ENCODE assay signal across 1 cellular context in the genomic region with DNA sequence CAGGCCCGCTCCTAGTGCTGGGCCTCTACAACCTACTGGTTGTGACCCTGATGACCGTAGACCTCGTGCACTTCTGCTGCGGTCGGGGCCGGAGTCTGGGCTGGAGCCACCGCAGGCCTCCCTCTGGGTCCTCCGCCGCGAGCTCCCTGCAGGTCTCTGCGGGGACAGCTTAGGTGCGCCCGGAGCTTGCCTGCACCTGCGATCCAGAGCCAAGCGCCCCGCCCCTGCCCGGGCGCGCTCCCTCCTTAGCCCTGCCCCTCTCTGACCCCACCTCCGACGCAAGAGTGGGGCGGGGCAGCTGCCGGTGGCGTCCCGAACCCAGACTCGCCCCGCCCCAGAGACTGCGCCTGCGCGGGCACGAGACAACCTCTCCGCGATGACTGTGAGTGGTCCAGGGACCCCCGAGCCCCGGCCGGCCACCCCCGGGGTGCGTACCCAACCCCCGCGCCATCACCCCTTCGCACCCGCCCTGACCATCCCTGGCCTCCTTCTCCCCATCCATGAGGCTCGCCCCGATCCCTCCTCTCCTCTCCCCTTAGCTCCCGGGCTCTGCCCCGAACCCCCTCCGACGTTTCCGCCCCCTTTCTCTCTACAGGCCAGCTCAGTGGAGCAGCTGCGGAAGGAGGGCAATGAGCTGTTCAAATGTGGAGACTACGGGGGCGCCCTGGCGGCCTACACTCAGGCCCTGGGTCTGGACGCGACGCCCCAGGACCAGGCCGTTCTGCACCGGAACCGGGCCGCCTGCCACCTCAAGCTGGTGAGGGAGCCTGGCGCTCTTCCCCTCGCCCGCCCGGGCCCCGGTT.
TF ChIP-seq lines count a peak whose summit lies in the region.

A gene with protein sequence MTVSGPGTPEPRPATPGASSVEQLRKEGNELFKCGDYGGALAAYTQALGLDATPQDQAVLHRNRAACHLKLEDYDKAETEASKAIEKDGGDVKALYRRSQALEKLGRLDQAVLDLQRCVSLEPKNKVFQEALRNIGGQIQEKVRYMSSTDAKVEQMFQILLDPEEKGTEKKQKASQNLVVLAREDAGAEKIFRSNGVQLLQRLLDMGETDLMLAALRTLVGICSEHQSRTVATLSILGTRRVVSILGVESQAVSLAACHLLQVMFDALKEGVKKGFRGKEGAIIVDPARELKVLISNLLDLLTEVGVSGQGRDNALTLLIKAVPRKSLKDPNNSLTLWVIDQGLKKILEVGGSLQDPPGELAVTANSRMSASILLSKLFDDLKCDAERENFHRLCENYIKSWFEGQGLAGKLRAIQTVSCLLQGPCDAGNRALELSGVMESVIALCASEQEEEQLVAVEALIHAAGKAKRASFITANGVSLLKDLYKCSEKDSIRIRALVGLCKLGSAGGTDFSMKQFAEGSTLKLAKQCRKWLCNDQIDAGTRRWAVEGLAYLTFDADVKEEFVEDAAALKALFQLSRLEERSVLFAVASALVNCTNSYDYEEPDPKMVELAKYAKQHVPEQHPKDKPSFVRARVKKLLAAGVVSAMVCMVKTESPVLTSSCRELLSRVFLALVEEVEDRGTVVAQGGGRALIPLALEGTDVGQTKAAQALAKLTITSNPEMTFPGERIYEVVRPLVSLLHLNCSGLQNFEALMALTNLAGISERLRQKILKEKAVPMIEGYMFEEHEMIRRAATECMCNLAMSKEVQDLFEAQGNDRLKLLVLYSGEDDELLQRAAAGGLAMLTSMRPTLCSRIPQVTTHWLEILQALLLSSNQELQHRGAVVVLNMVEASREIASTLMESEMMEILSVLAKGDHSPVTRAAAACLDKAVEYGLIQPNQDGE (plus strand): TSS at position 337 of the 803 bp plus-strand sequence. CDS start 40 bp downstream, at position 377.

TF ChIP-seq in HEK293, 187 proteins besides CTCF, POLR2A, EP300 and RAD21 (continued from another document and continues in another):
- TF ChIP-seq ZBTB20 (tag by site-specific recombination; IDR thresholded peaks at IDR 0.05) (peak; percentile 97), SP3 (tag by site-specific recombination; IDR thresholded peaks at IDR 0.05) (peak; percentile 93), ZNF514 (tag by site-specific recombination; IDR thresholded peaks at IDR 0.05) (no peak), RBAK (tag by site-specific recombination; IDR thresholded peaks at IDR 0.05) (no peak), ZNF423 (tag by site-specific recombination; IDR thresholded peaks at IDR 0.05) (0 out of 2 replicates have a peak, but pooled peaks have one; percentile 8), ZNF223 (tag by site-specific recombination; IDR thresholded peaks at IDR 0.05) (peak; percentile 87; the same call in 1 of the 2 replicates), ZNF416 (tag by site-specific recombination; IDR thresholded peaks at IDR 0.05) (no peak), SP7 (tag by site-specific recombination; IDR thresholded peaks at IDR 0.05) (0 out of 2 replicates have a peak, but pooled peaks have one; percentile 39), ZNF335 (tag by site-specific recombination; conservative IDR thresholded peaks at IDR 0.05) (peak; percentile 97), KLF7 (tag by site-specific recombination; IDR thresholded peaks at IDR 0.05; ENCODE audit: borderline replicate concordance) (0 out of 2 replicates have a peak, but pooled peaks have one; percentile 20), YY1 (tag by site-specific recombination; IDR thresholded peaks at IDR 0.05) (no peak; the same call in 1 of the 2 replicates), ZNF202 (tag by site-specific recombination; IDR thresholded peaks at IDR 0.05; ENCODE audit: borderline replicate concordance) (no peak), ZNF426 (tag by site-specific recombination; IDR thresholded peaks at IDR 0.05) (no peak), ZNF610 (tag by site-specific recombination; IDR thresholded peaks at IDR 0.05; ENCODE audit: borderline replicate concordance) (peak; percentile 1; the same call in 1 of the 2 replicates), GLIS2 (tag by site-specific recombination; IDR thresholded peaks at IDR 0.05) (peak; percentile 87), ZNF624 (tag by site-specific recombination; IDR thresholded peaks at IDR 0.05) (no peak), GLIS1 (tag by site-specific recombination; IDR thresholded peaks at IDR 0.05) (peak; percentile 79), ZBTB48 (tag by site-specific recombination; IDR thresholded peaks at IDR 0.05) (peak; percentile 82), KLF16 (tag by site-specific recombination; IDR thresholded peaks at IDR 0.05) (peak; percentile 88; the same call in 1 of the 2 replicates), KLF9 (tag by site-specific recombination; IDR thresholded peaks at IDR 0.05; ENCODE audit: low read depth) (peak; percentile 90), SP2 (tag by site-specific recombination; IDR thresholded peaks at IDR 0.05) (peak; percentile 95), ZXDB (tag by site-specific recombination; IDR thresholded peaks at IDR 0.05) (peak; percentile 86)
- TF ChIP-seq, protein P1, sequence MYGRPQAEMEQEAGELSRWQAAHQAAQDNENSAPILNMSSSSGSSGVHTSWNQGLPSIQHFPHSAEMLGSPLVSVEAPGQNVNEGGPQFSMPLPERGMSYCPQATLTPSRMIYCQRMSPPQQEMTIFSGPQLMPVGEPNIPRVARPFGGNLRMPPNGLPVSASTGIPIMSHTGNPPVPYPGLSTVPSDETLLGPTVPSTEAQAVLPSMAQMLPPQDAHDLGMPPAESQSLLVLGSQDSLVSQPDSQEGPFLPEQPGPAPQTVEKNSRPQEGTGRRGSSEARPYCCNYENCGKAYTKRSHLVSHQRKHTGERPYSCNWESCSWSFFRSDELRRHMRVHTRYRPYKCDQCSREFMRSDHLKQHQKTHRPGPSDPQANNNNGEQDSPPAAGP (tag by site-specific recombination; IDR thresholded peaks at IDR 0.05) = 0 out of 2 replicates have a peak, but pooled peaks have one; percentile 25
- TF ChIP-seq, protein P2, sequence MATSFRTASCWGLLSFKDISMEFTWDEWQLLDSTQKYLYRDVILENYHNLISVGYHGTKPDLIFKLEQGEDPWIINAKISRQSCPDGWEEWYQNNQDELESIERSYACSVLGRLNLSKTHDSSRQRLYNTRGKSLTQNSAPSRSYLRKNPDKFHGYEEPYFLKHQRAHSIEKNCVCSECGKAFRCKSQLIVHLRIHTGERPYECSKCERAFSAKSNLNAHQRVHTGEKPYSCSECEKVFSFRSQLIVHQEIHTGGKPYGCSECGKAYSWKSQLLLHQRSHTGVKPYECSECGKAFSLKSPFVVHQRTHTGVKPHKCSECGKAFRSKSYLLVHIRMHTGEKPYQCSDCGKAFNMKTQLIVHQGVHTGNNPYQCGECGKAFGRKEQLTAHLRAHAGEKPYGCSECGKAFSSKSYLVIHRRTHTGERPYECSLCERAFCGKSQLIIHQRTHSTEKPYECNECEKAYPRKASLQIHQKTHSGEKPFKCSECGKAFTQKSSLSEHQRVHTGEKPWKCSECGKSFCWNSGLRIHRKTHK (tag by site-specific recombination; IDR thresholded peaks at IDR 0.05) = no peak
- TF ChIP-seq, protein P3, sequence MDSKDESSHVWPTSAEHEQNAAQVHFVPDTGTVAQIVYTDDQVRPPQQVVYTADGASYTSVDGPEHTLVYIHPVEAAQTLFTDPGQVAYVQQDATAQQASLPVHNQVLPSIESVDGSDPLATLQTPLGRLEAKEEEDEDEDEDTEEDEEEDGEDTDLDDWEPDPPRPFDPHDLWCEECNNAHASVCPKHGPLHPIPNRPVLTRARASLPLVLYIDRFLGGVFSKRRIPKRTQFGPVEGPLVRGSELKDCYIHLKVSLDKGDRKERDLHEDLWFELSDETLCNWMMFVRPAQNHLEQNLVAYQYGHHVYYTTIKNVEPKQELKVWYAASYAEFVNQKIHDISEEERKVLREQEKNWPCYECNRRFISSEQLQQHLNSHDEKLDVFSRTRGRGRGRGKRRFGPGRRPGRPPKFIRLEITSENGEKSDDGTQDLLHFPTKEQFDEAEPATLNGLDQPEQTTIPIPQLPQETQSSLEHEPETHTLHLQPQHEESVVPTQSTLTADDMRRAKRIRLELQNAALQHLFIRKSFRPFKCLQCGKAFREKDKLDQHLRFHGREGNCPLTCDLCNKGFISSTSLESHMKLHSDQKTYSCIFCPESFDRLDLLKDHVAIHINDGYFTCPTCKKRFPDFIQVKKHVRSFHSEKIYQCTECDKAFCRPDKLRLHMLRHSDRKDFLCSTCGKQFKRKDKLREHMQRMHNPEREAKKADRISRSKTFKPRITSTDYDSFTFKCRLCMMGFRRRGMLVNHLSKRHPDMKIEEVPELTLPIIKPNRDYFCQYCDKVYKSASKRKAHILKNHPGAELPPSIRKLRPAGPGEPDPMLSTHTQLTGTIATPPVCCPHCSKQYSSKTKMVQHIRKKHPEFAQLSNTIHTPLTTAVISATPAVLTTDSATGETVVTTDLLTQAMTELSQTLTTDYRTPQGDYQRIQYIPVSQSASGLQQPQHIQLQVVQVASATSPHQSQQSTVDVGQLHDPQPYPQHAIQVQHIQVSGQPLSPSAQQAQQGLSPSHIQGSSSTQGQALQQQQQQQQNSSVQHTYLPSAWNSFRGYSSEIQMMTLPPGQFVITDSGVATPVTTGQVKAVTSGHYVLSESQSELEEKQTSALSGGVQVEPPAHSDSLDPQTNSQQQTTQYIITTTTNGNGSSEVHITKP (tag by site-specific recombination; IDR thresholded peaks at IDR 0.05) = peak; percentile 58
- TF ChIP-seq, protein P4, sequence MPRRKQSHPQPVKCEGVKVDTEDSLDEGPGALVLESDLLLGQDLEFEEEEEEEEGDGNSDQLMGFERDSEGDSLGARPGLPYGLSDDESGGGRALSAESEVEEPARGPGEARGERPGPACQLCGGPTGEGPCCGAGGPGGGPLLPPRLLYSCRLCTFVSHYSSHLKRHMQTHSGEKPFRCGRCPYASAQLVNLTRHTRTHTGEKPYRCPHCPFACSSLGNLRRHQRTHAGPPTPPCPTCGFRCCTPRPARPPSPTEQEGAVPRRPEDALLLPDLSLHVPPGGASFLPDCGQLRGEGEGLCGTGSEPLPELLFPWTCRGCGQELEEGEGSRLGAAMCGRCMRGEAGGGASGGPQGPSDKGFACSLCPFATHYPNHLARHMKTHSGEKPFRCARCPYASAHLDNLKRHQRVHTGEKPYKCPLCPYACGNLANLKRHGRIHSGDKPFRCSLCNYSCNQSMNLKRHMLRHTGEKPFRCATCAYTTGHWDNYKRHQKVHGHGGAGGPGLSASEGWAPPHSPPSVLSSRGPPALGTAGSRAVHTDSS (tag by site-specific recombination; IDR thresholded peaks at IDR 0.05) = no peak
- TF ChIP-seq, protein P5, sequence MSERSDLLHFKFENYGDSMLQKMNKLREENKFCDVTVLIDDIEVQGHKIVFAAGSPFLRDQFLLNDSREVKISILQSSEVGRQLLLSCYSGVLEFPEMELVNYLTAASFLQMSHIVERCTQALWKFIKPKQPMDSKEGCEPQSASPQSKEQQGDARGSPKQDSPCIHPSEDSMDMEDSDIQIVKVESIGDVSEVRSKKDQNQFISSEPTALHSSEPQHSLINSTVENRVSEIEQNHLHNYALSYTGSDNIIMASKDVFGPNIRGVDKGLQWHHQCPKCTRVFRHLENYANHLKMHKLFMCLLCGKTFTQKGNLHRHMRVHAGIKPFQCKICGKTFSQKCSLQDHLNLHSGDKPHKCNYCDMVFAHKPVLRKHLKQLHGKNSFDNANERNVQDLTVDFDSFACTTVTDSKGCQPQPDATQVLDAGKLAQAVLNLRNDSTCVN (tag by site-specific recombination; optimal IDR thresholded peaks at IDR 0.05) = peak; percentile 90
- TF ChIP-seq, protein P6, sequence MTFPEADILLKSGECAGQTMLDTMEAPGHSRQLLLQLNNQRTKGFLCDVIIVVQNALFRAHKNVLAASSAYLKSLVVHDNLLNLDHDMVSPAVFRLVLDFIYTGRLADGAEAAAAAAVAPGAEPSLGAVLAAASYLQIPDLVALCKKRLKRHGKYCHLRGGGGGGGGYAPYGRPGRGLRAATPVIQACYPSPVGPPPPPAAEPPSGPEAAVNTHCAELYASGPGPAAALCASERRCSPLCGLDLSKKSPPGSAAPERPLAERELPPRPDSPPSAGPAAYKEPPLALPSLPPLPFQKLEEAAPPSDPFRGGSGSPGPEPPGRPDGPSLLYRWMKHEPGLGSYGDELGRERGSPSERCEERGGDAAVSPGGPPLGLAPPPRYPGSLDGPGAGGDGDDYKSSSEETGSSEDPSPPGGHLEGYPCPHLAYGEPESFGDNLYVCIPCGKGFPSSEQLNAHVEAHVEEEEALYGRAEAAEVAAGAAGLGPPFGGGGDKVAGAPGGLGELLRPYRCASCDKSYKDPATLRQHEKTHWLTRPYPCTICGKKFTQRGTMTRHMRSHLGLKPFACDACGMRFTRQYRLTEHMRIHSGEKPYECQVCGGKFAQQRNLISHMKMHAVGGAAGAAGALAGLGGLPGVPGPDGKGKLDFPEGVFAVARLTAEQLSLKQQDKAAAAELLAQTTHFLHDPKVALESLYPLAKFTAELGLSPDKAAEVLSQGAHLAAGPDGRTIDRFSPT (tag by site-specific recombination; IDR thresholded peaks at IDR 0.05) = peak; percentile 59; the same call in 1 of the 2 replicates
- TF ChIP-seq, protein P7, sequence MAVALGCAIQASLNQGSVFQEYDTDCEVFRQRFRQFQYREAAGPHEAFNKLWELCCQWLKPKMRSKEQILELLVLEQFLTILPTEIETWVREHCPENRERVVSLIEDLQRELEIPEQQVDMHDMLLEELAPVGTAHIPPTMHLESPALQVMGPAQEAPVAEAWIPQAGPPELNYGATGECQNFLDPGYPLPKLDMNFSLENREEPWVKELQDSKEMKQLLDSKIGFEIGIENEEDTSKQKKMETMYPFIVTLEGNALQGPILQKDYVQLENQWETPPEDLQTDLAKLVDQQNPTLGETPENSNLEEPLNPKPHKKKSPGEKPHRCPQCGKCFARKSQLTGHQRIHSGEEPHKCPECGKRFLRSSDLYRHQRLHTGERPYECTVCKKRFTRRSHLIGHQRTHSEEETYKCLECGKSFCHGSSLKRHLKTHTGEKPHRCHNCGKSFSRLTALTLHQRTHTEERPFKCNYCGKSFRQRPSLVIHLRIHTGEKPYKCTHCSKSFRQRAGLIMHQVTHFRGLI (tag by site-specific recombination; IDR thresholded peaks at IDR 0.05) = no peak
- TF ChIP-seq, protein P8, sequence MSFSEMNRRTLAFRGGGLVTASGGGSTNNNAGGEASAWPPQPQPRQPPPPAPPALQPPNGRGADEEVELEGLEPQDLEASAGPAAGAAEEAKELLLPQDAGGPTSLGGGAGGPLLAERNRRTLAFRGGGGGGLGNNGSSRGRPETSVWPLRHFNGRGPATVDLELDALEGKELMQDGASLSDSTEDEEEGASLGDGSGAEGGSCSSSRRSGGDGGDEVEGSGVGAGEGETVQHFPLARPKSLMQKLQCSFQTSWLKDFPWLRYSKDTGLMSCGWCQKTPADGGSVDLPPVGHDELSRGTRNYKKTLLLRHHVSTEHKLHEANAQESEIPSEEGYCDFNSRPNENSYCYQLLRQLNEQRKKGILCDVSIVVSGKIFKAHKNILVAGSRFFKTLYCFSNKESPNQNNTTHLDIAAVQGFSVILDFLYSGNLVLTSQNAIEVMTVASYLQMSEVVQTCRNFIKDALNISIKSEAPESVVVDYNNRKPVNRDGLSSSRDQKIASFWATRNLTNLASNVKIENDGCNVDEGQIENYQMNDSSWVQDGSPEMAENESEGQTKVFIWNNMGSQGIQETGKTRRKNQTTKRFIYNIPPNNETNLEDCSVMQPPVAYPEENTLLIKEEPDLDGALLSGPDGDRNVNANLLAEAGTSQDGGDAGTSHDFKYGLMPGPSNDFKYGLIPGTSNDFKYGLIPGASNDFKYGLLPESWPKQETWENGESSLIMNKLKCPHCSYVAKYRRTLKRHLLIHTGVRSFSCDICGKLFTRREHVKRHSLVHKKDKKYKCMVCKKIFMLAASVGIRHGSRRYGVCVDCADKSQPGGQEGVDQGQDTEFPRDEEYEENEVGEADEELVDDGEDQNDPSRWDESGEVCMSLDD (tag by site-specific recombination; IDR thresholded peaks at IDR 0.05) = peak; percentile 65
